ENCODE assay signal across 8 cellular contexts in genomic region chr4:55554453-55555030, GRCh38. TPM values are rescaled to one million over a fixed set of nuclear protein-coding genes. Genes with fewer than 3 reads are reported as not detected.
DNase-seq lines count a peak whose midpoint lies in the region; ATAC-seq, FAIRE-seq and TF ChIP-seq lines count a peak whose summit lies in the region.

No MANE protein-coding gene starts in this region.

- intact Hi-C loops in aorta (cut with DNase I): loop anchor here in 1 of 2 donors (10.0 kb wide), 1 partner anchor 560 kb away; no protein-coding TSS in a partner anchor

- H3K4me1 ChIP-seq in ACC112 (ENCODE audit: control insufficient read depth, insufficient read depth, low read length, unreplicated experiment): peaks cover 22% of the 10 kb centered on the region
- H3K4me1 ChIP-seq in aorta (ENCODE audit: control insufficient read depth in 1 of 2, insufficient read depth in 2 of 2, low read length in 2 of 2): no peaks in the 10 kb centered on the region

- no peak overlapping the region for H2AFZ ChIP-seq in ACC112 (ENCODE audit: low read length, unreplicated experiment)

- peak; percentile 36 for ATAC-seq in GM18858 (IDR thresholded peaks at IDR 0.05; ENCODE audit: unreplicated experiment)
- ATAC-seq in aorta (ENCODE audit: low FRiP score): no peak
- ATAC-seq in GM18868 (IDR thresholded peaks at IDR 0.05; ENCODE audit: unreplicated experiment): no peak

- H3K36me3 ChIP-seq in ACC112 (ENCODE audit: insufficient read depth, low read length) (no peaks in the 10 kb centered on the region), aorta (ENCODE audit: control insufficient read depth in 1 of 2, insufficient read depth in 2 of 2, low read length in 1 of 2) (no peaks in the 10 kb centered on the region)

- H3K9me3 ChIP-seq in aorta (ENCODE audit: control insufficient read depth, low read length): no peaks in the 10 kb centered on the region

- DNase-seq in aorta: no peak
- no peak for DNase-seq in activated T-cell treated with anti-CD3 and anti-CD28 coated beads for 4 hours
- no peak for DNase-seq in DMS114 treated with DMSO at 0.1 percent for 48 hours (lab: John Stamatoyannopoulos, UW; ENCODE audit: unreplicated experiment)

- no peaks in the 10 kb centered on the region for H3K79me2 ChIP-seq in ACC112 (ENCODE audit: control insufficient read depth, insufficient read depth, low read length, unreplicated experiment)

- no peaks in the 10 kb centered on the region for H3K27me3 ChIP-seq in ACC112 (ENCODE audit: insufficient read depth, low read length)
- no peaks in the 10 kb centered on the region for H3K27me3 ChIP-seq in aorta (ENCODE audit: control insufficient read depth in 1 of 2, insufficient read depth in 2 of 2, low read length in 1 of 2)

- H3K4me3 ChIP-seq in ACC112 (ENCODE audit: low read depth, low read length) (peak overlapping the region; percentile 81; the same call in 1 of the 2 replicates), aorta (ENCODE audit: low read length in 2 of 2) (no peak overlapping the region)

- 30% methylated on average over 2 of the region's 2 CpGs for WGBS in aorta, 2 donors

- peak; percentile 77 for FAIRE-seq in islet of Langerhans (lab: Jason Lieb, UNC)

- H3K27ac ChIP-seq in ACC112 (ENCODE audit: low read depth, low read length) (no peak overlapping the region), VCaP (no peak overlapping the region), aorta (ENCODE audit: low read depth in 1 of 2, low read length in 2 of 2) (no peak overlapping the region)

- peak; percentile 70 for TF ChIP-seq CTCF in VCaP (conservative IDR thresholded peaks at IDR 0.05)

RNA-seq across cellular contexts. Expression of gene CLOCK, which starts 7.8 kb away (rescaled TPM):
- 10 to 100 TPM; 32.4 to 36.8 TPM for total RNA-seq in aorta
- polyA plus RNA-seq in aorta: 1 to 10 TPM; 4.8 to 5.6 TPM

RNA-seq across cellular contexts. Expression of gene PDCL2, which starts 37.5 kb away (rescaled TPM):
- total RNA-seq in aorta: not detected
- not detected for polyA plus RNA-seq in aorta
